In genomic region chr15:86231864-86232801, GRCh38 we compare ENCODE assay signal across 8 cellular contexts.
A peak's percentile ranks its signal among the peaks of the same experiment; 100 is the strongest.
DNase-seq lines count a peak whose midpoint lies in the region; ATAC-seq and TF ChIP-seq lines count a peak whose summit lies in the region.

No MANE protein-coding gene starts in this region.

- H2AFZ ChIP-seq in OCI-LY7 (ENCODE audit: low read length): no peak overlapping the region

- H3K4me3 Mint-ChIP-seq in activated naive CD8-positive, alpha-beta T cell: peak overlapping the region; percentile 2

- H3K9ac ChIP-seq in iPS-18a (ENCODE audit: low read length): peak overlapping the region; percentile 4

- intact Hi-C loops in OCI-LY7 (cut with micrococcal nuclease; ENCODE audit: unreplicated experiment): loop anchor here (5.0 kb wide), 1 partner anchor 510 kb away; no protein-coding TSS in a partner anchor

- ATAC-seq in HG03066 (IDR thresholded peaks at IDR 0.05; ENCODE audit: low read depth, unreplicated experiment): peak; percentile 54
- ATAC-seq in HG02973 (IDR thresholded peaks at IDR 0.05; ENCODE audit: unreplicated experiment): no peak

- H3K36me3 Mint-ChIP-seq in activated naive CD8-positive, alpha-beta T cell: no peaks in the 10 kb centered on the region

- H3K27ac Mint-ChIP-seq in activated naive CD8-positive, alpha-beta T cell: no peak overlapping the region

- peaks cover 28% of the 10 kb centered on the region for H3K27me3 Mint-ChIP-seq in activated naive CD8-positive, alpha-beta T cell

- H3K4me1 ChIP-seq in OCI-LY7 (ENCODE audit: insufficient read depth, low read length, poor library complexity, severe bottlenecking): no peaks in the 10 kb centered on the region
- peaks cover 22% of the 10 kb centered on the region for H3K4me1 ChIP-seq in iPS-18a (ENCODE audit: control insufficient read depth, low read depth, low read length)

- no peaks in the 10 kb centered on the region for H3K79me2 ChIP-seq in OCI-LY7 (ENCODE audit: insufficient read depth, low read depth, low read length)

- H3K9me3 ChIP-seq in OCI-LY7 (ENCODE audit: low read length) (no peaks in the 10 kb centered on the region), iPS-18a (ENCODE audit: control insufficient read depth, low read depth, low read length) (no peaks in the 10 kb centered on the region)

- TF ChIP-seq CTCF in OCI-LY7 (conservative IDR thresholded peaks at IDR 0.05; ENCODE audit: low read length): peak; percentile 82

- no peaks in the 10 kb centered on the region for H4K20me1 ChIP-seq in OCI-LY7 (ENCODE audit: insufficient read depth, low read length)

- no TSS peak for BruUV-seq in OCI-LY7 (replicated peaks; lab: Mats Ljungman, UMichigan)

- POLR2A ChIA-PET in OCI-LY7 (lab: Charles Lee): interaction anchor here (1.4 kb wide), 1 partner anchor 13 kb away, joined by 3 read pairs; no protein-coding TSS in a partner anchor

- H3K36me3 ChIP-seq in OCI-LY7 (ENCODE audit: insufficient read depth, low read length) (no peaks in the 10 kb centered on the region), iPS-18a (ENCODE audit: control insufficient read depth, low read depth, low read length) (no peaks in the 10 kb centered on the region)

- H3K27ac ChIP-seq in OCI-LY7 (ENCODE audit: low read depth, low read length, poor library complexity, severe bottlenecking): no peak overlapping the region
- H3K27ac ChIP-seq in iPS-18a (ENCODE audit: low read length): no peak overlapping the region

- H3K4me2 ChIP-seq in OCI-LY7 (ENCODE audit: low read length): no peak overlapping the region

- no peaks in the 10 kb centered on the region for H3K9me3 Mint-ChIP-seq in activated naive CD8-positive, alpha-beta T cell (ENCODE audit: low read depth)

- CTCF ChIA-PET in OCI-LY7 (lab: Charles Lee; ENCODE audit: unreplicated experiment): no interaction called here

- H3K4me1 Mint-ChIP-seq in activated naive CD8-positive, alpha-beta T cell (ENCODE audit: low read depth): peaks cover 7% of the 10 kb centered on the region

- no peak overlapping the region for H3K4me3 ChIP-seq in OCI-LY7 (ENCODE audit: low read depth, low read length, poor library complexity, severe bottlenecking)
- peak overlapping the region; percentile 45 for H3K4me3 ChIP-seq in iPS-18a (ENCODE audit: low read length)

- H3K27me3 ChIP-seq in iPS-18a (ENCODE audit: control insufficient read depth, insufficient read depth, low read length): no peaks in the 10 kb centered on the region

- DNase-seq in NCI-H1092 treated with DMSO at 0.1 percent for 48 hours (lab: John Stamatoyannopoulos, UW): peak; percentile 6
- DNase-seq in NCI-H1092 (lab: John Stamatoyannopoulos, UW): no peak
- peak; percentile 37 for DNase-seq in OCI-LY7 (ENCODE audit: low spot score)
- peak; percentile 19 to 29 for DNase-seq in stimulated activated CD4-positive, alpha-beta T cell treated with anti-CD3 and anti-CD28 coated beads, Interleukin-2, amount 100 ng/mL, for 48 hours

- no peaks in the 10 kb centered on the region for H3K9me2 ChIP-seq in OCI-LY7 (ENCODE audit: insufficient read depth, low read length)
